8 cellular contexts compared by ENCODE assay signal in the genomic region with DNA sequence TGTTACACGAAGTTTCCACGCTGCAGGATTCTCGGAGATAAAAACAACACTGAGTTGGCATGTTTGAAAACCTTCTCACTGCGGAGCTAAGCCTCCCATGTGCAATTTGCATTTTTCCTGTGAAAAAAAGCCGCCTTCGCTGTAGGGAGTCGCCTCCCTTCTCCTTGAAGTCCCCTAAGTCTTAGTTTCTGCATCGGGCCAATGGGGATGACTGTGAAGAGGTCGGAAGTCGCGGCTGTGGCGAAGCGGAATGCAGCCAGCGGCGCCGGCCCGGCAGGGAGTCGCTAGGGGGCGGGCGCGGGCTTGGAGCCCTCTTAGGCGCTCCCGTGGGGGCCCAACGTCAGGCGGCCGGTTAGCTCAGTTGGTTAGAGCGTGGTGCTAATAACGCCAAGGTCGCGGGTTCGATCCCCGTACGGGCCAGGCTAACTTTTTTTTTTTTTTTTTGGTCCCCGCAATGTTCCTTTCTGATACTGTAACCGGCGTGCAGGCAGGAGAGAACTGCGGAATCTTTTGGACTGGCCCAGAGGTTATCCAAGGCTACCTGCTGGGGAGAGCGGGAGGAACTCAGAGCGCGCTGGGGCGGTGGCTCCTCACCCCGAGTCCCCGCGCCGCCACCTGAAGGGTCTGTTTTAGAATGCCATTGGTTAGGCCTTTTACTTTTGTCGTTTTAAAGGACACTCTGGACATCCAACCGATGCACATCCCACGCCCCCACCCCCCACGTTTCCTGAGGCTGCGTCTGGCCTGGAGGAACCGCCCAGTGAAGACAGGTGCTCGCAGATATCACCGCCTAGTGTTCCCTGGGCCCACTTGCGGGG. TPM values are rescaled to one million over a fixed set of nuclear protein-coding genes. Genes with fewer than 3 reads are reported as not detected.
DNase-seq lines count a peak whose midpoint lies in the region; ATAC-seq and TF ChIP-seq lines count a peak whose summit lies in the region.

No MANE protein-coding gene starts in this region.

- H3K36me3 Mint-ChIP-seq in neural progenitor cell, result no peaks in the 10 kb centered on the region

- DNase-seq in GF-D8 (lab: John Stamatoyannopoulos, UW) (peak; percentile 38), HCT116 (ENCODE audit: low read depth, low spot score) (peak; percentile 86), MG63 (peak; percentile 85), SIG-M5 (lab: John Stamatoyannopoulos, UW) (peak; percentile 31), activated gamma-delta T cell treated with Interleukin-2 at 50 U/mL for 16 hours (peak; percentile 96), foreskin keratinocyte (peak; percentile 57 to 78), neural progenitor cell (ENCODE audit: low spot score) (peak; percentile 97)

- peaks cover 22% of the 10 kb centered on the region for H3K27me3 Mint-ChIP-seq in neural progenitor cell (ENCODE audit: insufficient read depth, low read depth)

- peak overlapping the region; percentile 43 to 45 for H3K4me3 ChIP-seq in HCT116 (replicated peaks in 1 of 2; ENCODE audit: low read depth in 1 of 2, low read length in 2 of 2)
- H3K4me3 ChIP-seq in MG63, result peak overlapping the region; percentile 41
- H3K4me3 ChIP-seq in neural progenitor cell, result peak overlapping the region; percentile 79
- H3K4me3 ChIP-seq in stomach smooth muscle (ENCODE audit: low read length in 2 of 2), result peak overlapping the region; percentile 74 to 78

- H4K20me1 ChIP-seq in HCT116 (ENCODE audit: insufficient read depth) (no peaks in the 10 kb centered on the region), neural progenitor cell (ENCODE audit: low read depth) (no peaks in the 10 kb centered on the region)

- peak overlapping the region; percentile 97 for H3K4me3 Mint-ChIP-seq in neural progenitor cell

- H3K9me3 Mint-ChIP-seq in neural progenitor cell, result peaks cover 5% of the 10 kb centered on the region

- POLR2A ChIA-PET in HCT116 (lab: Charles Lee), result interaction anchor here (0.6 kb wide), 2 partner anchors 73 to 352 kb away, joined by 3 read pairs; no protein-coding TSS in a partner anchor

- peak overlapping the region; percentile 71 for H3K27ac ChIP-seq in HCT116 (ENCODE audit: low read depth, low read length)
- no peak overlapping the region for H3K27ac ChIP-seq in foreskin keratinocyte
- H3K27ac ChIP-seq in neural progenitor cell, result peak overlapping the region; percentile 15
- peak overlapping the region; percentile 71 for H3K27ac ChIP-seq in stomach smooth muscle (ENCODE audit: low read length)

- TF ChIP-seq RAD21 in HCT116 (IDR thresholded peaks at IDR 0.05; ENCODE audit: low read depth), result no peak

- H2AFZ ChIP-seq in HCT116 (ENCODE audit: low read depth, low read length, poor library complexity, severe bottlenecking) (peak overlapping the region; percentile 86), neural progenitor cell (replicated peaks) (peak overlapping the region; percentile 91)

- peak overlapping the region; percentile 97 for H3K27ac Mint-ChIP-seq in neural progenitor cell

- no peaks in the 10 kb centered on the region for H3K9me2 ChIP-seq in HCT116 (ENCODE audit: insufficient read depth)

- H3K4me2 ChIP-seq in HCT116 (ENCODE audit: low read length) (peak overlapping the region; percentile 76), neural progenitor cell (peak overlapping the region; percentile 84)

- CTCF ChIA-PET in HCT116 (lab: Charles Lee), result interaction anchor here (0.7 to 2.2 kb wide), 7 partner anchors 9 to 271 kb away, joined by 3 to 6 read pairs (median 3); partner anchors contain the start of gene MOK

- H3F3A ChIP-seq in neural progenitor cell (ENCODE audit: low read depth), result peaks cover 45% of the 10 kb centered on the region

- no peak for TF ChIP-seq POLR2A in HCT116 (IDR thresholded peaks at IDR 0.05; ENCODE audit: borderline replicate concordance, extremely low read depth, insufficient read depth, insufficient read length)

- BruUV-seq in HCT116 (replicated peaks; lab: Mats Ljungman, UMichigan), result no TSS peak

- H3K4me1 Mint-ChIP-seq in neural progenitor cell, result peaks cover 51% of the 10 kb centered on the region

- H3K79me2 ChIP-seq in HCT116 (ENCODE audit: insufficient read depth, low read length) (peaks cover 17% of the 10 kb centered on the region), neural progenitor cell (ENCODE audit: low read depth) (peaks cover 11% of the 10 kb centered on the region)

- H3K36me3 ChIP-seq in HCT116 (ENCODE audit: control insufficient read depth in 1 of 2, insufficient read depth in 2 of 2, low read length in 2 of 2) (no peaks in the 10 kb centered on the region), MG63 (no peaks in the 10 kb centered on the region; the same call in 1 of the 2 replicates), neural progenitor cell (no peaks in the 10 kb centered on the region), stomach smooth muscle (ENCODE audit: control insufficient read depth in 2 of 2, insufficient read depth in 2 of 2, low read length in 2 of 2) (no peaks in the 10 kb centered on the region)

- RAD21 ChIA-PET in HCT116 (lab: Charles Lee; ENCODE audit: low non-redundant PET in 1 of 2, low total read pairs in 2 of 2, uncharacterized antibody in 2 of 2, unreplicated experiment in 2 of 2), result interaction anchor here in 1 of 2 experiments (0.6 kb wide), 1 partner anchor 1074 kb away, joined by 4 read pairs; no protein-coding TSS in a partner anchor

- ATAC-seq in HCT116 (peak; percentile 74), foreskin keratinocyte (peak; percentile 64)

- intact Hi-C loops in HCT116 (cut with micrococcal nuclease), result no loop called here

- H3K9ac ChIP-seq in HCT116 (ENCODE audit: low read length), result peak overlapping the region; percentile 40; the same call in 1 of the 2 replicates
- no peak overlapping the region for H3K9ac ChIP-seq in neural progenitor cell
- peak overlapping the region; percentile 65 to 69 for H3K9ac ChIP-seq in stomach smooth muscle (ENCODE audit: low read length in 2 of 2)

- TF ChIP-seq CTCF in HCT116 (IDR thresholded peaks at IDR 0.05 in 2 of 3, conservative IDR thresholded peaks at IDR 0.05 in 1 of 3; ENCODE audit: borderline replicate concordance in 1 of 3, insufficient read depth in 1 of 3, low read depth in 2 of 3, low read length in 2 of 3) (peak in 2 of 3 experiments; percentile 44 to 69; a peak in 4 of 6 replicates), foreskin keratinocyte (conservative IDR thresholded peaks at IDR 0.05) (peak; percentile 98), neural progenitor cell (IDR thresholded peaks at IDR 0.05) (peak; percentile 46)

- H3K27me3 ChIP-seq in HCT116 (ENCODE audit: insufficient read depth, low read length) (no peaks in the 10 kb centered on the region), MG63 (no peaks in the 10 kb centered on the region), foreskin keratinocyte (no peaks in the 10 kb centered on the region), neural progenitor cell (peaks cover 22% of the 10 kb centered on the region), stomach smooth muscle (ENCODE audit: control insufficient read depth in 1 of 2, insufficient read depth in 2 of 2, low read length in 2 of 2) (no peaks in the 10 kb centered on the region)

- no peaks in the 10 kb centered on the region for H3K9me3 ChIP-seq in HCT116 (ENCODE audit: control insufficient read depth in 1 of 2, insufficient read depth in 1 of 2, low read depth in 1 of 2, low read length in 2 of 2)
- no peaks in the 10 kb centered on the region for H3K9me3 ChIP-seq in MG63
- H3K9me3 ChIP-seq in neural progenitor cell (ENCODE audit: low read depth), result no peaks in the 10 kb centered on the region
- no peaks in the 10 kb centered on the region for H3K9me3 ChIP-seq in stomach smooth muscle (ENCODE audit: control insufficient read depth in 2 of 2, low read length in 2 of 2)

- H3K4me1 ChIP-seq in HCT116 (ENCODE audit: control insufficient read depth in 1 of 2, insufficient read depth in 2 of 2, low read length in 2 of 2), result peaks cover 37 to 66% of the 10 kb centered on the region in 2 experiments
- no peaks in the 10 kb centered on the region for H3K4me1 ChIP-seq in foreskin keratinocyte
- H3K4me1 ChIP-seq in neural progenitor cell, result peaks cover 23% of the 10 kb centered on the region
- H3K4me1 ChIP-seq in stomach smooth muscle (ENCODE audit: control insufficient read depth, insufficient read depth, low read length), result peaks cover 46% of the 10 kb centered on the region

TF ChIP-seq in HCT116, 20 proteins besides CTCF, POLR2A, EP300 and RAD21:
- peak; percentile 31 for TF ChIP-seq YY1 (IDR thresholded peaks at IDR 0.05; ENCODE audit: extremely low read depth, insufficient replicate concordance, low read depth, low read length)
- peak; percentile 50 for TF ChIP-seq TCF7L2 (IDR thresholded peaks at IDR 0.05; ENCODE audit: borderline replicate concordance, extremely low read depth, insufficient read depth, insufficient read length)
- TF ChIP-seq JUND (IDR thresholded peaks at IDR 0.05), result no peak
- TF ChIP-seq POLR2AphosphoS5 (IDR thresholded peaks at IDR 0.05; ENCODE audit: low read depth, low read length), result peak; percentile 19

RNA-seq across cellular contexts. Expression of gene ZNF839, which starts 2.6 kb away (rescaled TPM):
- total RNA-seq in HCT116 (2021; ENCODE audit: unreplicated experiment) (17.7 TPM), foreskin keratinocyte (8.0 and 10.2 TPM in 2 replicates), neural progenitor cell (ENCODE audit: low replicate concordance) (13.7 and 22.6 TPM in 2 replicates)
- 7.8 and 11.2 TPM in 2 replicates for polyA plus RNA-seq in HCT116 (2012)
- total RNA-seq in MG63 (2014; rRNA removed; shearing (Covaris generic); ENCODE audit: low replicate concordance), result 4.4 and 4.8 TPM in 2 replicates
- polyA plus RNA-seq in foreskin keratinocyte, result 6.5 and 7.4 TPM in 2 replicates

RNA-seq across cellular contexts. Expression of gene MOK, which starts 12.0 kb away (rescaled TPM):
- total RNA-seq in HCT116 (2021; ENCODE audit: unreplicated experiment), result 9.4 TPM
- 5.7 and 7.0 TPM in 2 replicates for polyA plus RNA-seq in HCT116 (2012)
- total RNA-seq in MG63 (2014; rRNA removed; shearing (Covaris generic); ENCODE audit: low replicate concordance), result 17.6 and 23.0 TPM in 2 replicates
- 22.1 and 28.9 TPM in 2 replicates for total RNA-seq in foreskin keratinocyte
- 20.1 and 27.6 TPM in 2 replicates for polyA plus RNA-seq in foreskin keratinocyte
- total RNA-seq in neural progenitor cell (ENCODE audit: low replicate concordance), result 9.3 and 9.9 TPM in 2 replicates

RNA-seq across cellular contexts. Expression of gene CINP, which starts 45.7 kb away (rescaled TPM):
- total RNA-seq in HCT116 (2021; ENCODE audit: unreplicated experiment), result 49.1 TPM
- 38.8 and 49.9 TPM in 2 replicates for polyA plus RNA-seq in HCT116 (2012)
- 57.7 and 68.8 TPM in 2 replicates for total RNA-seq in MG63 (2014; rRNA removed; shearing (Covaris generic); ENCODE audit: low replicate concordance)
- total RNA-seq in foreskin keratinocyte, result 44.0 and 44.8 TPM in 2 replicates
- 52.8 and 55.3 TPM in 2 replicates for polyA plus RNA-seq in foreskin keratinocyte
- total RNA-seq in neural progenitor cell (ENCODE audit: low replicate concordance), result 30.4 and 53.5 TPM in 2 replicates

RNA-seq across cellular contexts. Expression of gene TECPR2, which starts 45.8 kb away (rescaled TPM):
- 12.2 TPM for total RNA-seq in HCT116 (2021; ENCODE audit: unreplicated experiment)
- 3.8 and 4.4 TPM in 2 replicates for polyA plus RNA-seq in HCT116 (2012)
- total RNA-seq in MG63 (2014; rRNA removed; shearing (Covaris generic); ENCODE audit: low replicate concordance), result 1.6 and 5.1 TPM in 2 replicates
- total RNA-seq in foreskin keratinocyte, result 10.4 and 10.6 TPM in 2 replicates
- polyA plus RNA-seq in foreskin keratinocyte, result 3.3 and 3.4 TPM in 2 replicates
- total RNA-seq in neural progenitor cell (ENCODE audit: low replicate concordance), result 8.4 and 13.1 TPM in 2 replicates

Comparison
In these comparisons a context has a peak if more than half of its experiments do, and no peak if none do; other contexts are left out.
1. DNase-seq: peak in every context shown above with its lines; median percentile 97 in neural progenitor cell; 96 in activated gamma-delta T cell treated with Interleukin-2 at 50 U/mL for 16 hours; 86 in HCT116; 85 in MG63; 68 in foreskin keratinocyte; 38 in GF-D8; 31 in SIG-M5.
2. CTCF ChIP-seq: peak in every context shown above with its lines; median percentile 98 in foreskin keratinocyte; 56 in HCT116; 46 in neural progenitor cell.